Comparison of ENCODE assay signal across 2 cellular contexts in genomic region chr2:171141320-171141719, GRCh38.
TF ChIP-seq lines count a peak whose summit lies in the region.

No MANE protein-coding gene starts in this region.

TF ChIP-seq in K562, 482 proteins besides CTCF, POLR2A, EP300 and RAD21 (continues in another document):
- TF ChIP-seq FOXJ2 (tag; IDR thresholded peaks at IDR 0.05) = peak; percentile 79
- TF ChIP-seq NCOA2 (IDR thresholded peaks at IDR 0.05; ENCODE audit: partially characterized antibody in 2 of 2) = no peak
- no peak for TF ChIP-seq JUNB (CRISPR knock-in tag; conservative IDR thresholded peaks at IDR 0.05)
- no peak for TF ChIP-seq POLR2AphosphoS2 (IDR thresholded peaks at IDR 0.05; ENCODE audit: low read length)
- TF ChIP-seq ZNF316 (IDR thresholded peaks at IDR 0.05) = no peak
- TF ChIP-seq ZFP36 (IDR thresholded peaks at IDR 0.05; ENCODE audit: low read depth, low read length, partially characterized antibody) = peak; percentile 36
- TF ChIP-seq GATAD2A (IDR thresholded peaks at IDR 0.05) = 0 out of 2 replicates have a peak, but pooled peaks have one; percentile 40
- TF ChIP-seq BACH1 (tag; IDR thresholded peaks at IDR 0.05) = 0 out of 2 replicates have a peak, but pooled peaks have one; percentile 26
- no peak for TF ChIP-seq MTA2 (IDR thresholded peaks at IDR 0.05; ENCODE audit: low read depth)
- TF ChIP-seq, protein P1, sequence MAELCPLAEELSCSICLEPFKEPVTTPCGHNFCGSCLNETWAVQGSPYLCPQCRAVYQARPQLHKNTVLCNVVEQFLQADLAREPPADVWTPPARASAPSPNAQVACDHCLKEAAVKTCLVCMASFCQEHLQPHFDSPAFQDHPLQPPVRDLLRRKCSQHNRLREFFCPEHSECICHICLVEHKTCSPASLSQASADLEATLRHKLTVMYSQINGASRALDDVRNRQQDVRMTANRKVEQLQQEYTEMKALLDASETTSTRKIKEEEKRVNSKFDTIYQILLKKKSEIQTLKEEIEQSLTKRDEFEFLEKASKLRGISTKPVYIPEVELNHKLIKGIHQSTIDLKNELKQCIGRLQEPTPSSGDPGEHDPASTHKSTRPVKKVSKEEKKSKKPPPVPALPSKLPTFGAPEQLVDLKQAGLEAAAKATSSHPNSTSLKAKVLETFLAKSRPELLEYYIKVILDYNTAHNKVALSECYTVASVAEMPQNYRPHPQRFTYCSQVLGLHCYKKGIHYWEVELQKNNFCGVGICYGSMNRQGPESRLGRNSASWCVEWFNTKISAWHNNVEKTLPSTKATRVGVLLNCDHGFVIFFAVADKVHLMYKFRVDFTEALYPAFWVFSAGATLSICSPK (IDR thresholded peaks at IDR 0.05; ENCODE audit: borderline replicate concordance) = no peak
- TF ChIP-seq NBN (IDR thresholded peaks at IDR 0.05; ENCODE audit: low read depth) = 0 out of 2 replicates have a peak, but pooled peaks have one; percentile 61
- TF ChIP-seq ARNT (IDR thresholded peaks at IDR 0.05) = 0 out of 4 replicates have a peak, but pooled peaks of 1 of the 2 experiments have one; percentile 16
- no peak for TF ChIP-seq HNRNPH1 (optimal IDR thresholded peaks at IDR 0.05; ENCODE audit: low read depth, low read length)
- TF ChIP-seq ZNF263 (CRISPR knock-in tag; IDR thresholded peaks at IDR 0.05; ENCODE audit: borderline replicate concordance) = no peak
- TF ChIP-seq GABPB1 (CRISPR knock-in tag; IDR thresholded peaks at IDR 0.05) = no peak
- no peak for TF ChIP-seq POLR2B (IDR thresholded peaks at IDR 0.05; ENCODE audit: low read depth, partially characterized antibody)
- peak; percentile 64 to 79 for TF ChIP-seq FOXK2 (conservative IDR thresholded peaks at IDR 0.05 in 1 of 2, IDR thresholded peaks at IDR 0.05 in 1 of 2; ENCODE audit: low read depth in 2 of 2)
- 0 out of 2 replicates have a peak, but pooled peaks have one; percentile 35 for TF ChIP-seq HMBOX1 (IDR thresholded peaks at IDR 0.05)
- no peak for TF ChIP-seq PRPF4 (IDR thresholded peaks at IDR 0.05; ENCODE audit: insufficient read depth, low read depth, low read length, poor library complexity, severe bottlenecking)
- TF ChIP-seq BMI1 (IDR thresholded peaks at IDR 0.05; ENCODE audit: low read length) = no peak
- 0 out of 2 replicates have a peak, but pooled peaks have one; percentile 24 for TF ChIP-seq SOX6 (IDR thresholded peaks at IDR 0.05)
- TF ChIP-seq ZSCAN32 (CRISPR knock-in tag; IDR thresholded peaks at IDR 0.05) = no peak
- TF ChIP-seq ELF1 (tag; IDR thresholded peaks at IDR 0.05) = no peak
- no peak for TF ChIP-seq HMG20A (CRISPR knock-in tag; conservative IDR thresholded peaks at IDR 0.05)
- TF ChIP-seq SIRT6 (IDR thresholded peaks at IDR 0.05; ENCODE audit: low read depth, low read length) = no peak
- no peak for TF ChIP-seq KDM5B (IDR thresholded peaks at IDR 0.05; ENCODE audit: insufficient replicate concordance, low read depth, low read length)
- peak; percentile 74 for TF ChIP-seq DPF2 (IDR thresholded peaks at IDR 0.05)
- no peak for TF ChIP-seq ZMIZ1 (IDR thresholded peaks at IDR 0.05; ENCODE audit: low read depth in 2 of 2, low read length in 2 of 2)
- TF ChIP-seq SAP30 (IDR thresholded peaks at IDR 0.05; ENCODE audit: borderline replicate concordance, insufficient read depth, low read depth, low read length, poor library complexity, severe bottlenecking) = no peak
- TF ChIP-seq CREM (IDR thresholded peaks at IDR 0.05; ENCODE audit: low read depth) = 0 out of 2 replicates have a peak, but pooled peaks have one; percentile 59
- TF ChIP-seq FOXM1 (IDR thresholded peaks at IDR 0.05; ENCODE audit: low read depth) = peak; percentile 42; the same call in 1 of the 2 replicates
- no peak for TF ChIP-seq FOXM1 (CRISPR knock-in tag; IDR thresholded peaks at IDR 0.05; ENCODE audit: low read depth)
- no peak for TF ChIP-seq LEF1 (IDR thresholded peaks at IDR 0.05)
- TF ChIP-seq PCBP1 (IDR thresholded peaks at IDR 0.05; ENCODE audit: low read depth, low read length, poor library complexity, severe bottlenecking) = no peak
- no peak for TF ChIP-seq IRF2 (CRISPR knock-in tag; IDR thresholded peaks at IDR 0.05)

TF ChIP-seq in HepG2, 621 proteins besides CTCF, POLR2A, EP300 and RAD21:
- TF ChIP-seq ZNF367 (CRISPR knock-in tag; IDR thresholded peaks at IDR 0.05; ENCODE audit: borderline replicate concordance) = no peak
- TF ChIP-seq ZNF550 (CRISPR knock-in tag; IDR thresholded peaks at IDR 0.05; ENCODE audit: borderline replicate concordance) = no peak
- no peak for TF ChIP-seq DBP (CRISPR knock-in tag; IDR thresholded peaks at IDR 0.05; ENCODE audit: not compliant biosample characterization)
- no peak for TF ChIP-seq JARID2 (CRISPR knock-in tag; IDR thresholded peaks at IDR 0.05; ENCODE audit: insufficient replicate concordance)
- TF ChIP-seq DMAP1 (CRISPR knock-in tag; IDR thresholded peaks at IDR 0.05) = no peak
- no peak for TF ChIP-seq MEIS2 (CRISPR knock-in tag; IDR thresholded peaks at IDR 0.05)
- no peak for TF ChIP-seq ZNF557 (CRISPR knock-in tag; IDR thresholded peaks at IDR 0.05)
- TF ChIP-seq SPEN (CRISPR knock-in tag; IDR thresholded peaks at IDR 0.05; ENCODE audit: low read depth) = no peak
- TF ChIP-seq MAX (IDR thresholded peaks at IDR 0.05) = no peak
- TF ChIP-seq, protein P2, sequence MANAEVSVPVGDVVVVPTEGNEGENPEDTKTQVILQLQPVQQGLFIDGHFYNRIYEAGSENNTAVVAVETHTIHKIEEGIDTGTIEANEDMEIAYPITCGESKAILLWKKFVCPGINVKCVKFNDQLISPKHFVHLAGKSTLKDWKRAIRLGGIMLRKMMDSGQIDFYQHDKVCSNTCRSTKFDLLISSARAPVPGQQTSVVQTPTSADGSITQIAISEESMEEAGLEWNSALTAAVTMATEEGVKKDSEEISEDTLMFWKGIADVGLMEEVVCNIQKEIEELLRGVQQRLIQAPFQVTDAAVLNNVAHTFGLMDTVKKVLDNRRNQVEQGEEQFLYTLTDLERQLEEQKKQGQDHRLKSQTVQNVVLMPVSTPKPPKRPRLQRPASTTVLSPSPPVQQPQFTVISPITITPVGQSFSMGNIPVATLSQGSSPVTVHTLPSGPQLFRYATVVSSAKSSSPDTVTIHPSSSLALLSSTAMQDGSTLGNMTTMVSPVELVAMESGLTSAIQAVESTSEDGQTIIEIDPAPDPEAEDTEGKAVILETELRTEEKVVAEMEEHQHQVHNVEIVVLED (CRISPR knock-in tag; IDR thresholded peaks at IDR 0.05; ENCODE audit: borderline replicate concordance) = no peak
- TF ChIP-seq RBAK (CRISPR knock-in tag; IDR thresholded peaks at IDR 0.05) = no peak
- TF ChIP-seq ZSCAN31 (CRISPR knock-in tag; IDR thresholded peaks at IDR 0.05; ENCODE audit: low read depth) = no peak
- no peak for TF ChIP-seq GABPA (IDR thresholded peaks at IDR 0.05; ENCODE audit: low read depth, low read length)
- TF ChIP-seq GABPA (CRISPR knock-in tag; IDR thresholded peaks at IDR 0.05; ENCODE audit: low read depth) = no peak
- TF ChIP-seq, protein P3, sequence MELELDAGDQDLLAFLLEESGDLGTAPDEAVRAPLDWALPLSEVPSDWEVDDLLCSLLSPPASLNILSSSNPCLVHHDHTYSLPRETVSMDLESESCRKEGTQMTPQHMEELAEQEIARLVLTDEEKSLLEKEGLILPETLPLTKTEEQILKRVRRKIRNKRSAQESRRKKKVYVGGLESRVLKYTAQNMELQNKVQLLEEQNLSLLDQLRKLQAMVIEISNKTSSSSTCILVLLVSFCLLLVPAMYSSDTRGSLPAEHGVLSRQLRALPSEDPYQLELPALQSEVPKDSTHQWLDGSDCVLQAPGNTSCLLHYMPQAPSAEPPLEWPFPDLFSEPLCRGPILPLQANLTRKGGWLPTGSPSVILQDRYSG (CRISPR knock-in tag; IDR thresholded peaks at IDR 0.05) = no peak
- no peak for TF ChIP-seq ZNF10 (CRISPR knock-in tag; IDR thresholded peaks at IDR 0.05; ENCODE audit: borderline replicate concordance, low read depth)
- TF ChIP-seq, protein P4, sequence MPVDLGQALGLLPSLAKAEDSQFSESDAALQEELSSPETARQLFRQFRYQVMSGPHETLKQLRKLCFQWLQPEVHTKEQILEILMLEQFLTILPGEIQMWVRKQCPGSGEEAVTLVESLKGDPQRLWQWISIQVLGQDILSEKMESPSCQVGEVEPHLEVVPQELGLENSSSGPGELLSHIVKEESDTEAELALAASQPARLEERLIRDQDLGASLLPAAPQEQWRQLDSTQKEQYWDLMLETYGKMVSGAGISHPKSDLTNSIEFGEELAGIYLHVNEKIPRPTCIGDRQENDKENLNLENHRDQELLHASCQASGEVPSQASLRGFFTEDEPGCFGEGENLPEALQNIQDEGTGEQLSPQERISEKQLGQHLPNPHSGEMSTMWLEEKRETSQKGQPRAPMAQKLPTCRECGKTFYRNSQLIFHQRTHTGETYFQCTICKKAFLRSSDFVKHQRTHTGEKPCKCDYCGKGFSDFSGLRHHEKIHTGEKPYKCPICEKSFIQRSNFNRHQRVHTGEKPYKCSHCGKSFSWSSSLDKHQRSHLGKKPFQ (CRISPR knock-in tag; IDR thresholded peaks at IDR 0.05; ENCODE audit: insufficient replicate concordance) = no peak
- no peak for TF ChIP-seq TOE1 (CRISPR knock-in tag; IDR thresholded peaks at IDR 0.05)
- TF ChIP-seq TBX3 (IDR thresholded peaks at IDR 0.05; ENCODE audit: borderline replicate concordance) = no peak
- TF ChIP-seq ZNF430 (CRISPR knock-in tag; IDR thresholded peaks at IDR 0.05) = no peak
- TF ChIP-seq ZNF460 (CRISPR knock-in tag; IDR thresholded peaks at IDR 0.05; ENCODE audit: borderline replicate concordance) = no peak
